In the genomic region with DNA sequence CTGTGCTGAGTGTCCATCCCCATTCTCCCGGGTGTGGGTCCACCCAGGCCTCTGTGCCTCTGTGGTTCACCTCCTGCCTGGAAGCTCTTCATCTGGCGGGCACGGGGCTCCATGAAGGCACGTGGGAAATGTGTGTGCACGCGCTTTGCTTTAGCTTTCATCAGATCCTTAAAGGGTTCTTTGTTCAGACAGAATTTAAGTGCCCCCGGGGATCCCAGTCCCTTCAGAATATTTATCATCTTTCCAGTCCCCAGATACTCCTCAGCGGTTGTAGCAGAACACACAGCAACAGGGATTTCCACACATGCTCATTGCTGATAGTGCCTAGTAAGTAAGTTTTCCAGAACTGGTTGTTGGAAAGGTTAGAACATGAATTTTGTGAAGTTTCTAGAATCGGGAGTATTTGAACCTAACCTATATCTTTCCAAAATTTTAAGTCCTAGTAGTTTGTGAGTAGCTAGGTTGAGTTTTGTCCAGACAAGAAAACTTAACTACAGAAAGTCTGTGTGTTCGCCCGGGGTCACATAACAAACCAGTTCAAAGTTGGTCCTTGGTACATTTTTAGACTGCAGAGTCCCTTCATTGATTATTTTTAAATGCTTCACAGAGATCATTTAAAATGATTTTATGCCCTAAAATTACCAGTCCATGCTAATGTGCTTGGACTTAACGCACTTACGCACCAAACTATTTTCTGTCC, we compare ENCODE assay signal across 16 cellular contexts.
DNase-seq lines count a peak whose midpoint lies in the region; TF ChIP-seq lines count a peak whose summit lies in the region.
"Had no signal": no experiment of that assay in that cellular context is flagged by ENCODE, and none has a peak within 500 bp of the region (broad histone marks: within the 10 kb centered on the region; RNA-seq: fewer than 3 reads in every experiment).

No MANE protein-coding gene starts in this region.

- H3K9me2 ChIP-seq in OCI-LY7 (ENCODE audit: insufficient read depth, low read length) = no peaks in the 10 kb centered on the region

- H2BK5ac ChIP-seq in trophoblast cell (ENCODE audit: low read depth, low read length, poor library complexity) = no peak overlapping the region

- H3K14ac ChIP-seq in trophoblast cell (ENCODE audit: low read length) = no peak overlapping the region

- H3K9me3 ChIP-seq in OCI-LY7 (ENCODE audit: low read length) (no peaks in the 10 kb centered on the region), trophoblast cell (ENCODE audit: insufficient read depth, low read depth, low read length) (no peaks in the 10 kb centered on the region), MG63 (no peaks in the 10 kb centered on the region), WERI-Rb-1 (ENCODE audit: severe bottlenecking) (no peaks in the 10 kb centered on the region), mammary epithelial cell (replicated peaks; ENCODE audit: insufficient read depth, low read length) (no peaks in the 10 kb centered on the region)
- H3K9me3 ChIP-seq: testis had no signal

- no peak overlapping the region for H2AK5ac ChIP-seq in trophoblast cell (ENCODE audit: low read length)

- no peaks in the 10 kb centered on the region for H3K27me3 ChIP-seq in trophoblast cell (ENCODE audit: insufficient read depth, low read length)
- no peaks in the 10 kb centered on the region for H3K27me3 ChIP-seq in MG63
- H3K27me3 ChIP-seq in WERI-Rb-1 (ENCODE audit: insufficient read depth, low read depth, severe bottlenecking) = no peaks in the 10 kb centered on the region
- no peaks in the 10 kb centered on the region for H3K27me3 ChIP-seq in mammary epithelial cell (ENCODE audit: insufficient read depth, low read length)
- H3K27me3 ChIP-seq: testis had no signal

- H3K4ac ChIP-seq in trophoblast cell (ENCODE audit: low read depth, low read length) = no peak overlapping the region

- H3K9ac ChIP-seq in trophoblast cell (ENCODE audit: low read length) (no peak overlapping the region), mammary epithelial cell (ENCODE audit: insufficient read depth, low read length) (no peak overlapping the region)

- TF ChIP-seq CTCF in OCI-LY7 (conservative IDR thresholded peaks at IDR 0.05; ENCODE audit: low read length) (no peak), WERI-Rb-1 (IDR thresholded peaks at IDR 0.05; ENCODE audit: low read depth, low read length) (no peak), mammary epithelial cell (conservative IDR thresholded peaks at IDR 0.05 in 1 of 2, IDR thresholded peaks at IDR 0.05 in 1 of 2; ENCODE audit: extremely low read depth in 1 of 2, insufficient read depth in 1 of 2, low read depth in 1 of 2, low read length in 2 of 2) (no peak)

- peak overlapping the region; percentile 1 for H4K8ac ChIP-seq in trophoblast cell (ENCODE audit: low read depth, low read length)

- H3K4me3 ChIP-seq in OCI-LY7 (ENCODE audit: low read depth, low read length, poor library complexity, severe bottlenecking) (no peak overlapping the region), trophoblast cell (ENCODE audit: low read depth, low read length) (no peak overlapping the region), MG63 (no peak overlapping the region), WERI-Rb-1 (ENCODE audit: low read depth, low read length) (no peak overlapping the region), mammary epithelial cell (replicated peaks in 1 of 3; ENCODE audit: insufficient read depth in 1 of 3, low read depth in 2 of 3, low read length in 3 of 3) (no peak overlapping the region)
- H3K4me3 ChIP-seq: PC-9, testis had no signal

- H3K23ac ChIP-seq in trophoblast cell (ENCODE audit: low read length) = no peak overlapping the region

- peaks cover 3% of the 10 kb centered on the region; the same call in 1 of the 2 replicates for H3K36me3 ChIP-seq in OCI-LY7 (ENCODE audit: insufficient read depth, low read length)
- H3K36me3 ChIP-seq in trophoblast cell (ENCODE audit: control insufficient read depth in 1 of 2, insufficient read depth in 2 of 2, low read length in 2 of 2) = peaks cover 11 to 14% of the 10 kb centered on the region in 2 experiments
- no peaks in the 10 kb centered on the region; the same call in 1 of the 2 replicates for H3K36me3 ChIP-seq in MG63
- H3K36me3 ChIP-seq in WERI-Rb-1 = peaks cover 4% of the 10 kb centered on the region
- H3K36me3 ChIP-seq in mammary epithelial cell (ENCODE audit: insufficient read depth, low read length) = no peaks in the 10 kb centered on the region

- peak overlapping the region; percentile 32 for H4K91ac ChIP-seq in trophoblast cell (ENCODE audit: low read depth, low read length)

- dilution Hi-C loops in mammary epithelial cell (cut with HindIII; ENCODE audit: low sequenced_read_pairs) = no loop called here

- no peak overlapping the region for H2BK120ac ChIP-seq in trophoblast cell (ENCODE audit: insufficient read depth, low read length, poor library complexity)

- peak overlapping the region; percentile 62 for H2BK12ac ChIP-seq in trophoblast cell (ENCODE audit: low read length)

- no peak overlapping the region for H4K12ac ChIP-seq in trophoblast cell (ENCODE audit: low read depth, low read length)

- POLR2A ChIA-PET in OCI-LY7 (lab: Charles Lee) = interaction anchor here (1.0 kb wide), 1 partner anchor 51 kb away, joined by 3 read pairs; no protein-coding TSS in a partner anchor

- peaks cover 6% of the 10 kb centered on the region for H3K4me1 ChIP-seq in OCI-LY7 (ENCODE audit: insufficient read depth, low read length, poor library complexity, severe bottlenecking)
- H3K4me1 ChIP-seq in trophoblast cell (ENCODE audit: control insufficient read depth in 1 of 2, insufficient read depth in 2 of 2, low read length in 2 of 2) = peaks cover 32 to 37% of the 10 kb centered on the region in 2 experiments
- peaks cover 19% of the 10 kb centered on the region for H3K4me1 ChIP-seq in mammary epithelial cell (ENCODE audit: insufficient read depth, low read length)
- H3K4me1 ChIP-seq: testis had no signal

- H3K4me2 ChIP-seq in OCI-LY7 (ENCODE audit: low read length) = 0 out of 2 replicates have a peak overlapping the region, but pooled peaks have one; percentile 8
- H3K4me2 ChIP-seq in trophoblast cell (ENCODE audit: low read length) = no peak overlapping the region
- no peak overlapping the region for H3K4me2 ChIP-seq in mammary epithelial cell (ENCODE audit: insufficient read depth, low read depth, low read length)
- H3K4me2 ChIP-seq: PC-9 had no signal

- CTCF ChIA-PET in OCI-LY7 (lab: Charles Lee; ENCODE audit: unreplicated experiment) (no interaction called here), mammary epithelial cell (lab: Charles Lee; ENCODE audit: low non-redundant PET) (no interaction called here)

- H3K79me2 ChIP-seq in OCI-LY7 (ENCODE audit: insufficient read depth, low read depth, low read length) (no peaks in the 10 kb centered on the region), trophoblast cell (ENCODE audit: control insufficient read depth, insufficient read depth, low read length, poor library complexity) (peaks cover 10% of the 10 kb centered on the region), mammary epithelial cell (ENCODE audit: insufficient read depth, low read length) (peaks cover 43% of the 10 kb centered on the region)

- H2AFZ ChIP-seq in OCI-LY7 (ENCODE audit: low read length) (no peak overlapping the region), trophoblast cell (ENCODE audit: insufficient read depth, low read length, poor library complexity) (no peak overlapping the region), mammary epithelial cell (ENCODE audit: low read depth, low read length) (no peak overlapping the region)
- H2AFZ ChIP-seq: PC-9 had no signal

- DNase-seq in NCI-H1436 (lab: John Stamatoyannopoulos, UW) (peak; percentile 25), NCI-H1436 treated with DMSO at 0.1 percent for 48 hours (lab: John Stamatoyannopoulos, UW) (no peak), OCI-LY7 (ENCODE audit: low spot score) (no peak), foreskin melanocyte (peak; percentile 96), trophoblast cell (no peak), MG63 (no peak), WERI-Rb-1 (no peak), mammary epithelial cell (no peak)
- DNase-seq: activated CD4-positive, CD25-positive, alpha-beta regulatory T cell treated with anti-CD3 and anti-CD28 coated beads, Interleukin-2, amount 50 U/mL, for 72 hours; KG1; left cardiac atrium; NCI-H510A; PC-9; testis had no signal

- intact Hi-C loops in OCI-LY7 (cut with micrococcal nuclease; ENCODE audit: unreplicated experiment) (loop anchor here (5.0 kb wide), 2 partner anchors 69 to 159 kb away; a partner anchor contains a TSS), mammary epithelial cell (cut with micrococcal nuclease) (loop anchor here (1.0 to 5.0 kb wide), 3 partner anchors 129 to 623 kb away; a partner anchor contains a TSS)

- in situ Hi-C loops in mammary epithelial cell (cut with MboI; ENCODE audit: low sequenced_read_pairs in 2 of 2) = loop anchor here (10.0 kb wide), 1 partner anchor 621 kb away; no protein-coding TSS in a partner anchor

- H4K20me1 ChIP-seq in OCI-LY7 (ENCODE audit: insufficient read depth, low read length) = no peaks in the 10 kb centered on the region
- no peaks in the 10 kb centered on the region for H4K20me1 ChIP-seq in mammary epithelial cell (ENCODE audit: insufficient read depth, low read length)

- no CpG with 5 or more reads among the region's 13 CpGs for WGBS in trophoblast cell (ENCODE audit: extremely low coverage, insufficient coverage, insufficient read length)
- WGBS in mammary epithelial cell (ENCODE audit: low coverage, missing lambda C conversion rate) = 74% methylated on average over 9 of the region's 13 CpGs

- peaks cover 7% of the 10 kb centered on the region for H3K79me1 ChIP-seq in trophoblast cell (ENCODE audit: low read length)

- H3K27ac ChIP-seq in OCI-LY7 (ENCODE audit: low read depth, low read length, poor library complexity, severe bottlenecking) (no peak overlapping the region), trophoblast cell (ENCODE audit: low read depth, low read length) (no peak overlapping the region), WERI-Rb-1 (no peak overlapping the region), mammary epithelial cell (ENCODE audit: insufficient read depth, low read depth, low read length) (no peak overlapping the region)
- H3K27ac ChIP-seq: 22Rv1, HL-60, PC-9, testis had no signal

- peak overlapping the region; percentile 3 for H3K18ac ChIP-seq in trophoblast cell (ENCODE audit: low read length)

- BruUV-seq in OCI-LY7 (replicated peaks; lab: Mats Ljungman, UMichigan) (no TSS peak), mammary epithelial cell (replicated peaks; lab: Mats Ljungman, UMichigan) (no TSS peak)

Comparison
In these comparisons a context has a peak if more than half of its experiments do, and no peak if none do; other contexts are left out.
1. DNase-seq: peak in NCI-H1436 (single experiment) and foreskin melanocyte (single experiment); none in NCI-H1436 treated with DMSO at 0.1 percent for 48 hours (single experiment), OCI-LY7 (single experiment), trophoblast cell (0 of 2), MG63 (single experiment), WERI-Rb-1 (single experiment) and mammary epithelial cell (single experiment).